In genomic region chr3:143084856-143085731, GRCh38 we compare ENCODE assay signal across 1 cellular context.
TF ChIP-seq lines count a peak whose summit lies in the region.

No MANE protein-coding gene starts in this region.

TF ChIP-seq in K562, 482 proteins besides CTCF, POLR2A, EP300 and RAD21 (continued from another document):
- TF ChIP-seq OTX1 (CRISPR knock-in tag; IDR thresholded peaks at IDR 0.05) (peak; percentile 78; the same call in 1 of the 2 replicates), ZNF764 (CRISPR knock-in tag; IDR thresholded peaks at IDR 0.05; ENCODE audit: low read depth) (no peak), TEAD2 (tag; IDR thresholded peaks at IDR 0.05) (peak; percentile 69; the same call in 1 of the 2 replicates), EGR1 (conservative IDR thresholded peaks at IDR 0.05) (peak; percentile 85), PYGO2 (tag; IDR thresholded peaks at IDR 0.05) (no peak; the same call in 1 of the 2 replicates), KLF1 (tag; IDR thresholded peaks at IDR 0.05) (peak; percentile 83), CREM (IDR thresholded peaks at IDR 0.05; ENCODE audit: low read depth) (peak; percentile 93), PREB (CRISPR knock-in tag; IDR thresholded peaks at IDR 0.05) (no peak), BRF1 (IDR thresholded peaks at IDR 0.05; ENCODE audit: borderline replicate concordance, extremely low read depth, insufficient read length) (no peak), ZSCAN29 (IDR thresholded peaks at IDR 0.05) (no peak; the same call in 1 of the 2 replicates), ZNF436 (CRISPR knock-in tag; IDR thresholded peaks at IDR 0.05) (no peak), CBX1 (IDR thresholded peaks at IDR 0.05; ENCODE audit: low read depth) (peak; percentile 46; the same call in 1 of the 2 replicates), FOXM1 (IDR thresholded peaks at IDR 0.05; ENCODE audit: low read depth) (peak; percentile 96), FOXM1 (CRISPR knock-in tag; IDR thresholded peaks at IDR 0.05; ENCODE audit: low read depth) (no peak), KLF16 (IDR thresholded peaks at IDR 0.05) (peak; percentile 99), SIRT6 (IDR thresholded peaks at IDR 0.05; ENCODE audit: low read depth, low read length) (no peak), GTF2F1 (IDR thresholded peaks at IDR 0.05; ENCODE audit: low read depth, low read length) (no peak), SRSF9 (IDR thresholded peaks at IDR 0.05; ENCODE audit: borderline replicate concordance, low read depth, low read length) (no peak), ZBTB33 (CRISPR knock-in tag; IDR thresholded peaks at IDR 0.05) (peak; percentile 79), ZNF124 (CRISPR knock-in tag; IDR thresholded peaks at IDR 0.05) (no peak), YBX1 (IDR thresholded peaks at IDR 0.05) (no peak), HEY1 (CRISPR knock-in tag; IDR thresholded peaks at IDR 0.05; ENCODE audit: borderline replicate concordance) (0 out of 2 replicates have a peak, but pooled peaks have one; percentile 13), MEF2D (tag; conservative IDR thresholded peaks at IDR 0.05; ENCODE audit: low read depth) (peak; percentile 76), KDM4B (IDR thresholded peaks at IDR 0.05; ENCODE audit: borderline replicate concordance in 2 of 2, low read depth in 1 of 2) (no peak), SREBF2 (CRISPR knock-in tag; IDR thresholded peaks at IDR 0.05) (no peak), CCAR2 (IDR thresholded peaks at IDR 0.05; ENCODE audit: low read depth, low read length) (no peak), MTF1 (CRISPR knock-in tag; IDR thresholded peaks at IDR 0.05; ENCODE audit: borderline replicate concordance) (0 out of 2 replicates have a peak, but pooled peaks have one; percentile 25), MCM3 (IDR thresholded peaks at IDR 0.05) (no peak), ATF3 (IDR thresholded peaks at IDR 0.05) (peak; percentile 89), ATF3 (CRISPR knock-in tag; conservative IDR thresholded peaks at IDR 0.05) (peak; percentile 80; the same call in 1 of the 2 replicates), ELF1 (tag; IDR thresholded peaks at IDR 0.05) (no peak), LCOR (CRISPR knock-in tag; IDR thresholded peaks at IDR 0.05) (peak; percentile 94; the same call in 1 of the 2 replicates), PML (IDR thresholded peaks at IDR 0.05; ENCODE audit: low read length) (peak; percentile 99), NFIC (IDR thresholded peaks at IDR 0.05) (peak; percentile 98)
- TF ChIP-seq, protein P1, sequence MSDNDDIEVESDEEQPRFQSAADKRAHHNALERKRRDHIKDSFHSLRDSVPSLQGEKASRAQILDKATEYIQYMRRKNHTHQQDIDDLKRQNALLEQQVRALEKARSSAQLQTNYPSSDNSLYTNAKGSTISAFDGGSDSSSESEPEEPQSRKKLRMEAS (CRISPR knock-in tag; IDR thresholded peaks at IDR 0.05), result peak; percentile 96
- TF ChIP-seq, protein P2, sequence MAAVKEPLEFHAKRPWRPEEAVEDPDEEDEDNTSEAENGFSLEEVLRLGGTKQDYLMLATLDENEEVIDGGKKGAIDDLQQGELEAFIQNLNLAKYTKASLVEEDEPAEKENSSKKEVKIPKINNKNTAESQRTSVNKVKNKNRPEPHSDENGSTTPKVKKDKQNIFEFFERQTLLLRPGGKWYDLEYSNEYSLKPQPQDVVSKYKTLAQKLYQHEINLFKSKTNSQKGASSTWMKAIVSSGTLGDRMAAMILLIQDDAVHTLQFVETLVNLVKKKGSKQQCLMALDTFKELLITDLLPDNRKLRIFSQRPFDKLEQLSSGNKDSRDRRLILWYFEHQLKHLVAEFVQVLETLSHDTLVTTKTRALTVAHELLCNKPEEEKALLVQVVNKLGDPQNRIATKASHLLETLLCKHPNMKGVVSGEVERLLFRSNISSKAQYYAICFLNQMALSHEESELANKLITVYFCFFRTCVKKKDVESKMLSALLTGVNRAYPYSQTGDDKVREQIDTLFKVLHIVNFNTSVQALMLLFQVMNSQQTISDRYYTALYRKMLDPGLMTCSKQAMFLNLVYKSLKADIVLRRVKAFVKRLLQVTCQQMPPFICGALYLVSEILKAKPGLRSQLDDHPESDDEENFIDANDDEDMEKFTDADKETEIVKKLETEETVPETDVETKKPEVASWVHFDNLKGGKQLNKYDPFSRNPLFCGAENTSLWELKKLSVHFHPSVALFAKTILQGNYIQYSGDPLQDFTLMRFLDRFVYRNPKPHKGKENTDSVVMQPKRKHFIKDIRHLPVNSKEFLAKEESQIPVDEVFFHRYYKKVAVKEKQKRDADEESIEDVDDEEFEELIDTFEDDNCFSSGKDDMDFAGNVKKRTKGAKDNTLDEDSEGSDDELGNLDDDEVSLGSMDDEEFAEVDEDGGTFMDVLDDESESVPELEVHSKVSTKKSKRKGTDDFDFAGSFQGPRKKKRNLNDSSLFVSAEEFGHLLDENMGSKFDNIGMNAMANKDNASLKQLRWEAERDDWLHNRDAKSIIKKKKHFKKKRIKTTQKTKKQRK (IDR thresholded peaks at IDR 0.05; ENCODE audit: borderline replicate concordance, low read depth, low read length), result no peak
- TF ChIP-seq, protein P3, sequence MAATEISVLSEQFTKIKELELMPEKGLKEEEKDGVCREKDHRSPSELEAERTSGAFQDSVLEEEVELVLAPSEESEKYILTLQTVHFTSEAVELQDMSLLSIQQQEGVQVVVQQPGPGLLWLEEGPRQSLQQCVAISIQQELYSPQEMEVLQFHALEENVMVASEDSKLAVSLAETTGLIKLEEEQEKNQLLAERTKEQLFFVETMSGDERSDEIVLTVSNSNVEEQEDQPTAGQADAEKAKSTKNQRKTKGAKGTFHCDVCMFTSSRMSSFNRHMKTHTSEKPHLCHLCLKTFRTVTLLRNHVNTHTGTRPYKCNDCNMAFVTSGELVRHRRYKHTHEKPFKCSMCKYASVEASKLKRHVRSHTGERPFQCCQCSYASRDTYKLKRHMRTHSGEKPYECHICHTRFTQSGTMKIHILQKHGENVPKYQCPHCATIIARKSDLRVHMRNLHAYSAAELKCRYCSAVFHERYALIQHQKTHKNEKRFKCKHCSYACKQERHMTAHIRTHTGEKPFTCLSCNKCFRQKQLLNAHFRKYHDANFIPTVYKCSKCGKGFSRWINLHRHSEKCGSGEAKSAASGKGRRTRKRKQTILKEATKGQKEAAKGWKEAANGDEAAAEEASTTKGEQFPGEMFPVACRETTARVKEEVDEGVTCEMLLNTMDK (IDR thresholded peaks at IDR 0.05; ENCODE audit: borderline replicate concordance, insufficient read depth, low read depth, low read length, poor library complexity, severe bottlenecking), result no peak
TF ChIP-seq in K562: peak in this region for 222.
